9 cellular contexts compared by ENCODE assay signal in the genomic region with DNA sequence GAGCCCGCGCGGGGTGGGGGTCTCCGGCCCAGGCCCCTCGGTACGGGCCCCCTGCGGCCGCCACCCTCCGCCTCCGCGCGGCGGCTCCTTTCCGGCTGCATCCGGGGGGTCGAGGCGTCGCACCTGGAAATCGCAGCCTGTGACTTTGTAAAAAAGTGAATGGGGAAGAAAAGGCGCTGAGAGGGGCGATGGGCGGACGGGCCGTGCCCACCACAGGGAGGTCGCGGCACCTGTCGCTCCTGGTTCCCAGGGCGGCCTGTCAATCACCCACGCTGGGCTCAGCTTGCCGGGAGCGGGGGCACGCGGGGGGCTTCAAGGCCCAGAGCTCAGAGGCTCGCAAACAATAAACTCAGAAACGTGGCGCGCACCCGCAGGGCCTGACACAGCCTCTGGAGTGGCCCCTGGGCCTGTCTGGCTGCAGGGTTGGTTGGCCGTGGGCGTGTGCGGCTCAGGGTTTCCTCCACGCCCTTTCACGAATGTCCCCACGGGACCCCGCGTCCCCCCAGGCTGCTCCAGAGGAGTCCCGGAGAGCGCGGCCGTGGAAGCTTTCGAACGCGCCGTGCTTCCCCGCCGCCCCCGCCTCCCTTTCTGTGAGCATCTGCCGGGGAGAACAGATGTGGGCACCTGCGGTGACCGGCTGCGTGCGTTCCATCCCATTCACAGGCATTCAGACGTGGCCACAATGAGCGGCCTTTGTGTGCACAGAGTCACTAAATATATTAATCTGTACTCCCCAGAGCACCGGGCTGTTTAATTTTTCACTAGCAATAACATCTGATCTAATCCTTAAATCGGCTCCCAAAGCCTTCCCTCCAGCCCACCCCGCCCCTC. TPM values are rescaled to one million over a fixed set of nuclear protein-coding genes. Genes with fewer than 3 reads are reported as not detected.
DNase-seq lines count a peak whose midpoint lies in the region; ATAC-seq and TF ChIP-seq lines count a peak whose summit lies in the region.
"Had no signal": no experiment of that assay in that cellular context is flagged by ENCODE, and none has a peak within 500 bp of the region (broad histone marks: within the 10 kb centered on the region; RNA-seq: fewer than 3 reads in every experiment).

No MANE protein-coding gene starts in this region.

- peaks cover 6 to 37% (median 22%) of the 10 kb centered on the region in 4 donors for H3K4me1 Mint-ChIP-seq in CD4-positive, CD25-positive, alpha-beta regulatory T cell
- peaks cover 19 to 44% (median 36%) of the 10 kb centered on the region in 4 donors for H3K4me1 Mint-ChIP-seq in naive thymus-derived CD8-positive, alpha-beta T cell
- H3K4me1 Mint-ChIP-seq in activated CD4-positive, alpha-beta T cell treated with anti-CD3 and anti-CD28 coated beads, Interleukin-2, amount 10 ng/mL, durations not matched to agents 7 days and 5 days = peaks cover 24% of the 10 kb centered on the region

- H3K79me2 ChIP-seq in MM.1S (ENCODE audit: low read length) = no peaks in the 10 kb centered on the region

- CTCF ChIA-PET in activated CD4-positive, alpha-beta T cell treated with anti-CD3 and anti-CD28 coated beads, Interleukin-2, amount 10 ng/mL, durations not matched to agents 7 days and 5 days (lab: Charles Lee) = no interaction called here

- no peak overlapping the region; the same call in 1 of the 2 replicates for H3K9ac ChIP-seq in HUES48 (ENCODE audit: low read depth, low read length)
- H3K9ac ChIP-seq in MM.1S (ENCODE audit: low read length) = no peak overlapping the region
- H3K9ac ChIP-seq: KMS-11 had no signal

- H3K4me2 ChIP-seq in MM.1S (ENCODE audit: low read depth, low read length) = no peak overlapping the region

- peaks cover 4% of the 10 kb centered on the region for H3K36me3 Mint-ChIP-seq in CD4-positive, CD25-positive, alpha-beta regulatory T cell
- H3K36me3 Mint-ChIP-seq in naive thymus-derived CD8-positive, alpha-beta T cell = peaks cover 0 to 9% (median 6%) of the 10 kb centered on the region in 3 donors
- peaks cover 3% of the 10 kb centered on the region for H3K36me3 Mint-ChIP-seq in activated CD4-positive, alpha-beta T cell treated with anti-CD3 and anti-CD28 coated beads, Interleukin-2, amount 10 ng/mL, durations not matched to agents 7 days and 5 days (ENCODE audit: low read depth)

- POLR2A ChIA-PET in naive thymus-derived CD8-positive, alpha-beta T cell (lab: Charles Lee) = interaction anchor here (1.2 kb wide), 1 partner anchor 25 kb away, joined by 3 read pairs; no protein-coding TSS in a partner anchor
- POLR2A ChIA-PET in activated CD4-positive, alpha-beta T cell treated with anti-CD3 and anti-CD28 coated beads, Interleukin-2, amount 10 ng/mL, durations not matched to agents 7 days and 5 days (lab: Charles Lee) = no interaction called here

- intact Hi-C loops in prostate gland (cut with DNase I) = loop anchor here (10.0 kb wide), 1 partner anchor 252 kb away; no protein-coding TSS in a partner anchor

- H3K27ac Mint-ChIP-seq in CD4-positive, CD25-positive, alpha-beta regulatory T cell = no peak overlapping the region
- no peak overlapping the region for H3K27ac Mint-ChIP-seq in naive thymus-derived CD8-positive, alpha-beta T cell
- H3K27ac Mint-ChIP-seq in activated CD4-positive, alpha-beta T cell treated with anti-CD3 and anti-CD28 coated beads, Interleukin-2, amount 10 ng/mL, durations not matched to agents 7 days and 5 days = no peak overlapping the region

- no peaks in the 10 kb centered on the region for H3K36me3 ChIP-seq in CD4-positive, CD25-positive, alpha-beta regulatory T cell (ENCODE audit: control insufficient read depth, insufficient read depth, low read length)
- H3K36me3 ChIP-seq in HUES48 (ENCODE audit: control insufficient read depth, insufficient read depth, low read length) = no peaks in the 10 kb centered on the region
- no peaks in the 10 kb centered on the region for H3K36me3 ChIP-seq in prostate gland
- no peaks in the 10 kb centered on the region for H3K36me3 ChIP-seq in MM.1S (replicated peaks; ENCODE audit: insufficient read depth, low read length)

- peaks cover 38% of the 10 kb centered on the region for H3K4me1 ChIP-seq in CD4-positive, CD25-positive, alpha-beta regulatory T cell (ENCODE audit: control insufficient read depth, insufficient read depth, low read length, poor library complexity, severe bottlenecking)
- peaks cover 49% of the 10 kb centered on the region for H3K4me1 ChIP-seq in HUES48 (ENCODE audit: control insufficient read depth, insufficient read depth, low read length)
- H3K4me1 ChIP-seq in prostate gland (replicated peaks) = no peaks in the 10 kb centered on the region
- H3K4me1 ChIP-seq in MM.1S (ENCODE audit: low read length) = no peaks in the 10 kb centered on the region

- H3K4me3 ChIP-seq in CD4-positive, CD25-positive, alpha-beta regulatory T cell (ENCODE audit: low read depth, low read length) = no peak overlapping the region
- H3K4me3 ChIP-seq in HUES48 (ENCODE audit: low read depth, low read length) (peak overlapping the region; percentile 49), prostate gland (peak overlapping the region in 1 of 2 donors; percentile 49), MM.1S (ENCODE audit: low read length) (no peak overlapping the region)

- H3K9me3 ChIP-seq in CD4-positive, CD25-positive, alpha-beta regulatory T cell (ENCODE audit: control insufficient read depth in 2 of 2, low read length in 2 of 2) = peaks cover 0 to 5% of the 10 kb centered on the region in 2 experiments
- H3K9me3 ChIP-seq in HUES48 (ENCODE audit: control insufficient read depth, insufficient read depth, low read length) = peaks cover 26% of the 10 kb centered on the region
- no peaks in the 10 kb centered on the region for H3K9me3 ChIP-seq in prostate gland
- no peaks in the 10 kb centered on the region for H3K9me3 ChIP-seq in MM.1S (replicated peaks; ENCODE audit: insufficient read depth, low read length)

- DNase-seq in CD4-positive, CD25-positive, alpha-beta regulatory T cell = no peak
- peak in 7 of 61 donors; percentile 26 to 65 (median 38) for DNase-seq in caudate nucleus (lab: John Stamatoyannopoulos, UW)
- DNase-seq in naive thymus-derived CD8-positive, alpha-beta T cell = no peak
- no peak for DNase-seq in prostate gland (ENCODE audit: low spot score)
- DNase-seq in activated CD4-positive, alpha-beta T cell treated with anti-CD3 and anti-CD28 coated beads, Interleukin-2, amount 50 U/mL, for 4 hours = no peak
- DNase-seq in MM.1S = no peak
- DNase-seq in activated CD4-positive, alpha-beta T cell treated with anti-CD3 and anti-CD28 coated beads, Interleukin-2, amount 10 ng/mL, durations not matched to agents 7 days and 5 days = no peak

- WGBS in prostate gland = 17% methylated on average over 53 of the region's 67 CpGs

- peak overlapping the region in 3 of 4 donors; percentile 28 to 52 (median 50) for H3K4me3 Mint-ChIP-seq in CD4-positive, CD25-positive, alpha-beta regulatory T cell
- H3K4me3 Mint-ChIP-seq in naive thymus-derived CD8-positive, alpha-beta T cell = peak overlapping the region in 8 of 10 donors; percentile 5 to 54 (median 32)
- H3K4me3 Mint-ChIP-seq in activated CD4-positive, alpha-beta T cell treated with anti-CD3 and anti-CD28 coated beads, Interleukin-2, amount 10 ng/mL, durations not matched to agents 7 days and 5 days = no peak overlapping the region

- TF ChIP-seq CTCF in prostate gland (IDR thresholded peaks at IDR 0.05) (no peak), MM.1S (IDR thresholded peaks at IDR 0.05; ENCODE audit: low read length) (no peak)

- H3K27me3 Mint-ChIP-seq in CD4-positive, CD25-positive, alpha-beta regulatory T cell = peaks cover 81% of the 10 kb centered on the region
- H3K27me3 Mint-ChIP-seq in naive thymus-derived CD8-positive, alpha-beta T cell = peaks cover 6 to 36% (median 11%) of the 10 kb centered on the region in 5 donors
- H3K27me3 Mint-ChIP-seq in activated CD4-positive, alpha-beta T cell treated with anti-CD3 and anti-CD28 coated beads, Interleukin-2, amount 10 ng/mL, durations not matched to agents 7 days and 5 days = peaks cover 83% of the 10 kb centered on the region

- H4K20me1 ChIP-seq in MM.1S (ENCODE audit: insufficient read depth, low read length) = no peaks in the 10 kb centered on the region

- no peaks in the 10 kb centered on the region for H3F3A ChIP-seq in MM.1S (ENCODE audit: insufficient read depth, low read length)

- no peak for ATAC-seq in CD4-positive, CD25-positive, alpha-beta regulatory T cell (ENCODE audit: low read depth in 2 of 2)
- ATAC-seq in naive thymus-derived CD8-positive, alpha-beta T cell = no peak

- no peak for TF ChIP-seq POLR2A in prostate gland (IDR thresholded peaks at IDR 0.05)

- no peak overlapping the region for H2AFZ ChIP-seq in MM.1S (ENCODE audit: low read length)

- no peak overlapping the region for H3K27ac ChIP-seq in CD4-positive, CD25-positive, alpha-beta regulatory T cell (ENCODE audit: insufficient read depth, low read length, poor library complexity, severe bottlenecking)
- H3K27ac ChIP-seq in HUES48 (ENCODE audit: low read depth, low read length) (no peak overlapping the region), caudate nucleus (ENCODE audit: low read depth, low read length) (peak overlapping the region; percentile 71), prostate gland (no peak overlapping the region), MM.1S (ENCODE audit: low read length) (no peak overlapping the region)
- H3K27ac ChIP-seq: KMS-11 had no signal

- H3K9me2 ChIP-seq in MM.1S (replicated peaks; ENCODE audit: insufficient read depth, low read length) = no peaks in the 10 kb centered on the region

- H3K27me3 ChIP-seq in CD4-positive, CD25-positive, alpha-beta regulatory T cell (ENCODE audit: control insufficient read depth, insufficient read depth, low read length) = peaks cover 41% of the 10 kb centered on the region
- H3K27me3 ChIP-seq in HUES48 (ENCODE audit: control insufficient read depth, insufficient read depth, low read length) (peaks cover 62% of the 10 kb centered on the region), prostate gland (replicated peaks; ENCODE audit: insufficient read depth) (no peaks in the 10 kb centered on the region), MM.1S (replicated peaks; ENCODE audit: insufficient read depth, low read length) (peaks cover 51% of the 10 kb centered on the region)

- H3K9me3 Mint-ChIP-seq in CD4-positive, CD25-positive, alpha-beta regulatory T cell = peaks cover 0 to 11% (median 2%) of the 10 kb centered on the region in 7 donors
- H3K9me3 Mint-ChIP-seq in naive thymus-derived CD8-positive, alpha-beta T cell = peaks cover 0 to 8% (median 3%) of the 10 kb centered on the region in 9 donors
- peaks cover 12% of the 10 kb centered on the region for H3K9me3 Mint-ChIP-seq in activated CD4-positive, alpha-beta T cell treated with anti-CD3 and anti-CD28 coated beads, Interleukin-2, amount 10 ng/mL, durations not matched to agents 7 days and 5 days

RNA-seq across cellular contexts. Expression of a gene that starts 6.1 kb away (rescaled TPM):
- 1.1 TPM for total RNA-seq in CD4-positive, CD25-positive, alpha-beta regulatory T cell
- under 1 TPM in 2 of 4 donors, not detected in 2; 0.28 to 0.29 TPM for polyA plus RNA-seq in CD4-positive, CD25-positive, alpha-beta regulatory T cell
- total RNA-seq in naive thymus-derived CD8-positive, alpha-beta T cell = 10 to 100 TPM; 14.2 to 15.9 TPM
- polyA plus RNA-seq in naive thymus-derived CD8-positive, alpha-beta T cell = 1 to 10 TPM in 2 of 3 donors, under 1 TPM in 1; 0.34 to 1.5 (median 1.2) TPM
- 10 to 100 TPM; 16.0 to 40.4 TPM for total RNA-seq in prostate gland
- under 1 TPM; 0.55 to 0.58 TPM for total RNA-seq in activated CD4-positive, alpha-beta T cell treated with anti-CD3 and anti-CD28 coated beads, Interleukin-2, amount 10 ng/mL, durations not matched to agents 7 days and 5 days

RNA-seq across cellular contexts. Expression of a gene that starts 9.6 kb away (rescaled TPM):
- total RNA-seq in CD4-positive, CD25-positive, alpha-beta regulatory T cell = 35.0 TPM
- 10 to 100 TPM; 28.0 to 33.5 (median 30.6) TPM for polyA plus RNA-seq in CD4-positive, CD25-positive, alpha-beta regulatory T cell
- total RNA-seq in naive thymus-derived CD8-positive, alpha-beta T cell = 10 to 100 TPM; 52.0 to 52.4 TPM
- polyA plus RNA-seq in naive thymus-derived CD8-positive, alpha-beta T cell = 10 to 100 TPM; 16.4 to 34.7 (median 29.6) TPM
- total RNA-seq in prostate gland = 10 to 100 TPM; 28.8 to 45.0 TPM
- 10 to 100 TPM; 29.8 to 33.0 TPM for total RNA-seq in activated CD4-positive, alpha-beta T cell treated with anti-CD3 and anti-CD28 coated beads, Interleukin-2, amount 10 ng/mL, durations not matched to agents 7 days and 5 days
